18 cellular contexts compared by ENCODE assay signal in the genomic region with DNA sequence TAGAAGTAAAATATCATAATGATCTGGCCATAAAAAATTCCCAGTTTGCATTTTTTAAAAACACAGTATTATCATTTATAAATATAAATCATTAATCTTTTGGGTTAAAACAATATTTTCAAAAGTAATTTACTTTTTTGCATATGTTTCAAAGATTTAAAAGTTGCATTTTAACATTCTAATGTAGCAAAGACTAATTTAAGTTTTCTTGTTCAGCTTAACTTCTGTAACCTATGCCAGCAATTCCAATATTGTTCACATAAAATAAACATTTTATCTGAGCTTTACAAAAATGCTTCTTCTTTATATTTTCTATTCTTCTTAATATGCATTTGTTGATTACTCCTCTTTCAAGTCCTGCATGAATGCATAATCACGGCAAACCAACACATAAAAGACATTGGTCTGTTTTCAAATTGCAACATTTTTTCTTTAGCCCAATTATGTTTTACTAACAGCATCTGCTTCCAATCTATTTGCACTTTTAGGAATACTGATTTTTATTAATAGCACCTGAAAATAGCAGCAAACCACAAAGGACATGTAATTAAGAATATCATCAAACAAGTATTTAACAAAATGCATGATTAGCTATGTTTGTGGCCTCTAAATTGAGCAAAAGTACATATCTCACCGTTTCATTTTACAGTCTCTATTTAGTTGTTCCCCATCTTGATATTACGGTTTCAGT.
DNase-seq lines count a peak whose midpoint lies in the region; ATAC-seq, FAIRE-seq and TF ChIP-seq lines count a peak whose summit lies in the region.
"Had no signal": no experiment of that assay in that cellular context is flagged by ENCODE, and none has a peak within 500 bp of the region (broad histone marks: within the 10 kb centered on the region; RNA-seq: fewer than 3 reads in every experiment).

No MANE protein-coding gene starts in this region.

- H3K9me3 ChIP-seq in WERI-Rb-1 (ENCODE audit: severe bottlenecking) (no peaks in the 10 kb centered on the region), pancreas (no peaks in the 10 kb centered on the region)

- peaks cover 0 to 12% (median 5%) of the 10 kb centered on the region in 3 donors for H3K4me1 Mint-ChIP-seq in IgD-negative memory B cell

- intact Hi-C loops in pancreas (cut with DNase I) = no loop called here

- no peaks in the 10 kb centered on the region for H3K4me1 ChIP-seq in pancreas

- H3K9me3 Mint-ChIP-seq in IgD-negative memory B cell = peaks cover 0 to 17% (median under 1%) of the 10 kb centered on the region in 3 donors

- peaks cover 2% of the 10 kb centered on the region for H3K36me3 Mint-ChIP-seq in IgD-negative memory B cell

- DNase-seq in DMS 273 (lab: John Stamatoyannopoulos, UW; ENCODE audit: unreplicated experiment) (peak; percentile 76), DMS 273 treated with DMSO at 0.1 percent for 48 hours (lab: John Stamatoyannopoulos, UW) (no peak), WERI-Rb-1 (no peak), pancreas (no peak), NCI-H748 (lab: John Stamatoyannopoulos, UW; ENCODE audit: unreplicated experiment) (no peak)
- no peak for DNase-seq in stimulated activated CD4-positive, alpha-beta T cell treated with anti-CD3 and anti-CD28 coated beads, Interleukin-2, amount 100 ng/mL, for 24 hours
- DNase-seq: H7, NCI-H1105, NCI-H187 treated with DMSO at 0.1 percent for 48 hours, NCI-H774, T-helper 17 cell had no signal

- H3K27ac Mint-ChIP-seq in IgD-negative memory B cell = peak overlapping the region in 2 of 3 donors; percentile 73 to 83
- H3K27ac Mint-ChIP-seq: CD14-positive monocyte, T-helper 17 cell had no signal

- peak; percentile 75 for FAIRE-seq in pancreas (lab: Jason Lieb, UNC)
- FAIRE-seq: GM12891, GM18507 had no signal

- ATAC-seq in pancreas (no peak), GM19328 (IDR thresholded peaks at IDR 0.05; ENCODE audit: unreplicated experiment) (no peak)
- ATAC-seq: Right ventricle myocardium inferior, T-helper 17 cell had no signal

- no peaks in the 10 kb centered on the region for H3K36me3 ChIP-seq in WERI-Rb-1
- H3K36me3 ChIP-seq in pancreas = no peaks in the 10 kb centered on the region

- peaks cover 57% of the 10 kb centered on the region for H3K27me3 Mint-ChIP-seq in IgD-negative memory B cell

- H3K27me3 ChIP-seq in WERI-Rb-1 (ENCODE audit: insufficient read depth, low read depth, severe bottlenecking) (no peaks in the 10 kb centered on the region), pancreas (peaks cover 31 to 93% (median 70%) of the 10 kb centered on the region in 4 donors)

- peak overlapping the region in 1 of 4 donors; percentile 25 for H3K4me3 Mint-ChIP-seq in IgD-negative memory B cell
- H3K4me3 Mint-ChIP-seq: T-helper 17 cell had no signal

- H3K27ac ChIP-seq in WERI-Rb-1 (peak overlapping the region; percentile 33), pancreas (no peak overlapping the region)
- H3K27ac ChIP-seq: 22Rv1 had no signal

- 27 to 38% methylated on average over 3 of the region's 3 CpGs for WGBS in pancreas, 2 donors

- TF ChIP-seq CTCF in WERI-Rb-1 (IDR thresholded peaks at IDR 0.05; ENCODE audit: low read depth, low read length) (no peak), pancreas (IDR thresholded peaks at IDR 0.05) (no peak)

- H3K4me3 ChIP-seq in WERI-Rb-1 (ENCODE audit: low read depth, low read length) (no peak overlapping the region), pancreas (no peak overlapping the region)
